In the genomic region with DNA sequence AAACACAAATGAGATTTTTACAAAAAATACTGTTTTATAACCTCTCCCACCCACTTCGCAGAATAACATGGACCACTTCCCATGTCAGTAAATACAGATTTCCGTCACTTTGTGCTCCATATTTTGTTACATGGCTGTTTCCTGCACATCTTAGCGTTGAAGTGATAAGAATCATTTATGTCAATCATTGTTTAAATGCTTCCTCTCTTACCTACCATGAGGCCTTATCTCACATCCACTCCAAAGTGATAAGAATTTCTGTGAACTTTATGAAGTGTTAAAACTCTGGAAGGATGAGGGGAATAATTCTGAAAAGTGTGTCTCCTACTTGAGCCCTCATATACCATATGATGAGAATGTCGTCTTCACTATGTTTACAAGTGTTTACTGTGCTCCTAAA, we compare ENCODE assay signal across 8 cellular contexts.
"Had no signal": no experiment of that assay in that cellular context is flagged by ENCODE, and none has a peak within 500 bp of the region (broad histone marks: within the 10 kb centered on the region; RNA-seq: fewer than 3 reads in every experiment).

No MANE protein-coding gene starts in this region.

- H3K4me3 ChIP-seq: GM23338 had no signal

- H3K27ac ChIP-seq: KMS-11 had no signal

- H3K9ac ChIP-seq: KMS-11 had no signal

- DNase-seq: H9, HCEC 1CT, IMR-90 had no signal

- H2AFZ ChIP-seq: GM23338 had no signal

- ATAC-seq: GM23338 had no signal

- H3K4me2 ChIP-seq: GM23338, KMS-11 had no signal

- FAIRE-seq: H1, H54, HTR-8/SVneo had no signal
